In the genomic region with DNA sequence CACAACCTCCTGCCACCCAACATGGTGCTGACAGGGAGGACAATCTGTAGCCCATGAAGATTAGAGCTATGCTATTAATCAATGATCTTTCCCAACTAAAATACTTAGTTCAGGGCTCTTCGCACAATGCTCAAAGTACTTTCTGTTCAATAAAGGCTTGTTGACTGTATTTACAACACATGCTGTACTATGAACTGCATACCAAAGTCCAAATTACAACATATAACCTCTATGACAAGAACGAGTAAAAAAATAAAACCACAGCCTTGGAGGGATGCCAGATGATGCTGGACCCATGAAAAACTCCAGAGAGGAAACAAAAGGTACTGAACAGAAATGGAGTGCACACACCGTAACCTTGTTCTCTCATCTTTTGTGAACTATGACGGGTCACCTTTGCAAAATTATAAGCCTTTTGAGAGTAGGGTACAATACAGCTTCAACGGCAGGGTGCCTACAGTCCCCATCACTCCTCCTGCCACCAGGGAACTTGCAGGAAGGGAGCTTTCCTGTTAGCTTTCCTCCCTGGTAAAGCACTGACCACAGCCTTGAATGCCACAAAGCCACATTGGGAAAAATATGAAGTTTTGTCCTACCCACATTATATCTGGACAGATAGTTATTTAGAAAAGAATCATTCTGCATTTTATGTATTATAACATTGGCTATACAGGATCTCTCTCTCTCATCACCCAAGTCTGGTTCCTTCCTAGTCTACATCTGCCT, we compare ENCODE assay signal across 12 cellular contexts.
DNase-seq lines count a peak whose midpoint lies in the region; ATAC-seq and TF ChIP-seq lines count a peak whose summit lies in the region.
"Had no signal": no experiment of that assay in that cellular context is flagged by ENCODE, and none has a peak within 500 bp of the region (broad histone marks: within the 10 kb centered on the region; RNA-seq: fewer than 3 reads in every experiment).

No MANE protein-coding gene starts in this region.

- no peak overlapping the region for H3K9ac ChIP-seq in DND-41 (ENCODE audit: low read depth, low read length)

- no peaks in the 10 kb centered on the region for H3K27me3 Mint-ChIP-seq in CD4-positive, alpha-beta memory T cell

- no peak overlapping the region for H3K4me2 ChIP-seq in DND-41 (ENCODE audit: insufficient read depth, low read length)

- peak; percentile 39; the same call in 2 of the 3 replicates for ATAC-seq in DND-41 (ENCODE audit: insufficient read depth, low read depth)
- ATAC-seq in GM18870 (IDR thresholded peaks at IDR 0.05; ENCODE audit: unreplicated experiment), result no peak
- no peak for ATAC-seq in HG02588 (IDR thresholded peaks at IDR 0.05; ENCODE audit: unreplicated experiment)
- no peak for ATAC-seq in left ventricle myocardium superior

- no peak overlapping the region for H3K4me3 Mint-ChIP-seq in CD4-positive, alpha-beta memory T cell
- H3K4me3 Mint-ChIP-seq: nephron had no signal

- no peaks in the 10 kb centered on the region for H3K27me3 ChIP-seq in DND-41 (ENCODE audit: insufficient read depth, low read length, poor library complexity)
- H3K27me3 ChIP-seq in CD4-positive, alpha-beta memory T cell (ENCODE audit: insufficient read depth, low read length), result no peaks in the 10 kb centered on the region
- H3K27me3 ChIP-seq: MG63 had no signal

- H2AFZ ChIP-seq in DND-41 (ENCODE audit: low read depth, low read length), result no peak overlapping the region

- CTCF ChIA-PET in CD4-positive, alpha-beta memory T cell (lab: Charles Lee; ENCODE audit: partially characterized antibody), result no interaction called here

- no peaks in the 10 kb centered on the region for H3K36me3 Mint-ChIP-seq in CD4-positive, alpha-beta memory T cell

- H3K36me3 ChIP-seq in DND-41 (ENCODE audit: insufficient read depth, low read length), result no peaks in the 10 kb centered on the region
- no peaks in the 10 kb centered on the region for H3K36me3 ChIP-seq in CD4-positive, alpha-beta memory T cell (ENCODE audit: insufficient read depth, low read length)
- H3K36me3 ChIP-seq: MG63 had no signal

- intact Hi-C loops in CD4-positive, alpha-beta memory T cell (cut with micrococcal nuclease), result no loop called here
- intact Hi-C loops in left ventricle myocardium superior (cut with micrococcal nuclease), result no loop called here

- H3K9me3 ChIP-seq in DND-41 (ENCODE audit: insufficient read depth, low read length, severe bottlenecking), result no peaks in the 10 kb centered on the region
- no peaks in the 10 kb centered on the region for H3K9me3 ChIP-seq in CD4-positive, alpha-beta memory T cell (ENCODE audit: control insufficient read depth in 1 of 2, low read length in 2 of 2)
- H3K9me3 ChIP-seq: MG63 had no signal

- no peak overlapping the region for H3K27ac ChIP-seq in DND-41 (ENCODE audit: low read length)
- no peak overlapping the region for H3K27ac ChIP-seq in CD4-positive, alpha-beta memory T cell (ENCODE audit: low read depth, low read length)

- POLR2A ChIA-PET in CD4-positive, alpha-beta memory T cell (lab: Charles Lee; ENCODE audit: partially characterized antibody), result no interaction called here

- H3K4me1 Mint-ChIP-seq in CD4-positive, alpha-beta memory T cell, result no peaks in the 10 kb centered on the region

- H3K9me3 Mint-ChIP-seq in CD4-positive, alpha-beta memory T cell, result no peaks in the 10 kb centered on the region
- H3K9me3 Mint-ChIP-seq: nephron had no signal

- no peaks in the 10 kb centered on the region for H4K20me1 ChIP-seq in DND-41 (ENCODE audit: insufficient read depth, low read length)

- H3K4me3 ChIP-seq in DND-41 (ENCODE audit: low read depth in 1 of 2, low read length in 2 of 2) (no peak overlapping the region), epithelial cell of proximal tubule (ENCODE audit: low read depth, low read length) (no peak overlapping the region)
- no peak overlapping the region for H3K4me3 ChIP-seq in CD4-positive, alpha-beta memory T cell (ENCODE audit: low read length in 2 of 2)
- H3K4me3 ChIP-seq: MG63 had no signal

- TF ChIP-seq CTCF in DND-41 (IDR thresholded peaks at IDR 0.05; ENCODE audit: borderline replicate concordance, extremely low read depth, low read length, poor library complexity, severe bottlenecking) (no peak), epithelial cell of proximal tubule (conservative IDR thresholded peaks at IDR 0.05; ENCODE audit: low read depth, low read length) (no peak)

- DNase-seq in DND-41, result no peak
- peak; percentile 23 for DNase-seq in OCI-M1 (lab: John Stamatoyannopoulos, UW)
- DNase-seq in epithelial cell of proximal tubule (ENCODE audit: low read depth), result peak; percentile 71
- DNase-seq in non-pigmented ciliary epithelial cell (ENCODE audit: low read depth), result peak; percentile 78
- DNase-seq in CD4-positive, alpha-beta memory T cell, result no peak
- no peak for DNase-seq in left ventricle myocardium superior
- DNase-seq: anterior cingulate cortex, MG63, NCI-H446 had no signal

- no peaks in the 10 kb centered on the region for H3K79me2 ChIP-seq in DND-41 (ENCODE audit: insufficient read depth, low read length)

- peaks cover 6% of the 10 kb centered on the region; the same call in 1 of the 2 replicates for H3K4me1 ChIP-seq in DND-41 (ENCODE audit: insufficient read depth, low read length)
- H3K4me1 ChIP-seq in CD4-positive, alpha-beta memory T cell (ENCODE audit: insufficient read depth, low read length), result no peaks in the 10 kb centered on the region

- no peak overlapping the region for H3K27ac Mint-ChIP-seq in CD4-positive, alpha-beta memory T cell

Comparison
In these comparisons a context has a peak if more than half of its experiments do, and no peak if none do; other contexts are left out.
1. DNase-seq: peak in OCI-M1 (single experiment), epithelial cell of proximal tubule (single experiment) and non-pigmented ciliary epithelial cell (single experiment); none in DND-41 (single experiment), CD4-positive, alpha-beta memory T cell (0 of 5) and left ventricle myocardium superior (single experiment).